In the genomic region with DNA sequence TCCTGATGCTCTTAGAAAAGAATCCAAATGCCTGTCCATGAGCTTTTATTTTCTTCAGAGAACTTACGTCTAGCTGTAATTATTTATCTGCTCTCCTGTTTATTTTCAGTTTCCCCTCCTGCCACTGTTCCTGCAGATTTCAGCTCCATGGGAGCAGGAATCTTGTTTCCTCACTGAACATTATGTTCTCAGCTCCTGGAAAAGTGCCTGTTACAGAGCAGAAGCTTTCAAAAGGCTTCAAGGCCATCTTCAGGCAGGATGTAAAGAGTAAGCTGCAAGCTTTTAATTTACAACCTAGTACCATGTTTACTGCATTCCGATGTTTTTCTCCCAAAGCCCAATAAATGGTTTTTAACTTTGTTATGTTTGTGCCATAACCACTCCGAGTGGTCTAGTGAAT, we compare ENCODE assay signal across 12 cellular contexts.
DNase-seq lines count a peak whose midpoint lies in the region; ATAC-seq, FAIRE-seq and TF ChIP-seq lines count a peak whose summit lies in the region.
"Had no signal": no experiment of that assay in that cellular context is flagged by ENCODE, and none has a peak within 500 bp of the region (broad histone marks: within the 10 kb centered on the region; RNA-seq: fewer than 3 reads in every experiment).

No MANE protein-coding gene starts in this region.

- H3K36me3 ChIP-seq in adipocyte (ENCODE audit: control insufficient read depth, insufficient read depth, low read length, severe bottlenecking) (no peaks in the 10 kb centered on the region), cardiac muscle cell (no peaks in the 10 kb centered on the region), small intestine (ENCODE audit: control insufficient read depth in 2 of 2, insufficient read depth in 2 of 2, low read length in 2 of 2) (no peaks in the 10 kb centered on the region)

- DNase-seq in AG08395 (ENCODE audit: low spot score) (peak; percentile 7), adipocyte (ENCODE audit: low read depth) (peak; percentile 71), cardiac muscle cell (ENCODE audit: low read depth in 1 of 2, low spot score in 1 of 2) (peak; percentile 8 to 76), osteocyte (ENCODE audit: extremely low spot score, unreplicated experiment) (no peak), kidney glomerular epithelial cell (lab: John Stamatoyannopoulos, UW) (no peak), small intestine (no peak)
- no peak for DNase-seq in activated CD4-positive, alpha-beta T cell treated with anti-CD3 and anti-CD28 coated beads for 36 hours
- DNase-seq: activated CD8-positive, alpha-beta T cell treated with anti-CD3 and anti-CD28 coated beads, Interleukin-2, amount 10 ng/mL, durations not matched to agents 7 days and 5 days; NCI-H1417 treated with DMSO at 0.1 percent for 48 hours had no signal

- peaks cover 17% of the 10 kb centered on the region for H3K4me1 Mint-ChIP-seq in osteocyte (ENCODE audit: unreplicated experiment)
- H3K4me1 Mint-ChIP-seq in activated CD4-positive, alpha-beta T cell treated with anti-CD3 and anti-CD28 coated beads for 36 hours: peaks cover 6% of the 10 kb centered on the region

- no peaks in the 10 kb centered on the region for H3K9me3 Mint-ChIP-seq in osteocyte (ENCODE audit: unreplicated experiment)
- H3K9me3 Mint-ChIP-seq in activated CD4-positive, alpha-beta T cell treated with anti-CD3 and anti-CD28 coated beads for 36 hours (ENCODE audit: low read depth): no peaks in the 10 kb centered on the region

- no peak for ATAC-seq in HG03025 (IDR thresholded peaks at IDR 0.05; ENCODE audit: low FRiP score, unreplicated experiment)
- no peak for ATAC-seq in activated CD4-positive, alpha-beta T cell treated with anti-CD3 and anti-CD28 coated beads for 36 hours
- ATAC-seq: activated CD8-positive, alpha-beta T cell treated with anti-CD3 and anti-CD28 coated beads, Interleukin-2, amount 10 ng/mL, durations not matched to agents 7 days and 5 days had no signal

- H3K4me1 ChIP-seq in adipocyte (ENCODE audit: control insufficient read depth, insufficient read depth, low read length): peaks cover 22% of the 10 kb centered on the region
- H3K4me1 ChIP-seq in cardiac muscle cell (ENCODE audit: low read depth): no peaks in the 10 kb centered on the region
- no peaks in the 10 kb centered on the region for H3K4me1 ChIP-seq in small intestine (ENCODE audit: control insufficient read depth in 2 of 2, insufficient read depth in 1 of 2, low read depth in 1 of 2, low read length in 1 of 2)

- peak overlapping the region; percentile 61 for H3K27ac Mint-ChIP-seq in osteocyte (ENCODE audit: unreplicated experiment)
- H3K27ac Mint-ChIP-seq in activated CD4-positive, alpha-beta T cell treated with anti-CD3 and anti-CD28 coated beads for 36 hours: no peak overlapping the region
- H3K27ac Mint-ChIP-seq: activated CD8-positive, alpha-beta T cell treated with anti-CD3 and anti-CD28 coated beads, Interleukin-2, amount 10 ng/mL, durations not matched to agents 7 days and 5 days had no signal

- FAIRE-seq in small intestine (lab: Jason Lieb, UNC): no peak

- CTCF ChIA-PET in activated CD4-positive, alpha-beta T cell treated with anti-CD3 and anti-CD28 coated beads for 36 hours (lab: Charles Lee): interaction anchor here (0.8 to 1.5 kb wide), 6 partner anchors 9 to 432 kb away, joined by 3 to 5 read pairs (median 4); no protein-coding TSS in a partner anchor

- POLR2A ChIA-PET in activated CD4-positive, alpha-beta T cell treated with anti-CD3 and anti-CD28 coated beads for 36 hours (lab: Charles Lee): no interaction called here

- no peaks in the 10 kb centered on the region for H3K27me3 Mint-ChIP-seq in osteocyte (ENCODE audit: unreplicated experiment)
- H3K27me3 Mint-ChIP-seq in activated CD4-positive, alpha-beta T cell treated with anti-CD3 and anti-CD28 coated beads for 36 hours: no peaks in the 10 kb centered on the region

- H3K36me3 Mint-ChIP-seq in osteocyte (ENCODE audit: unreplicated experiment): no peaks in the 10 kb centered on the region
- no peaks in the 10 kb centered on the region for H3K36me3 Mint-ChIP-seq in activated CD4-positive, alpha-beta T cell treated with anti-CD3 and anti-CD28 coated beads for 36 hours (ENCODE audit: low read depth)

- H3K9me3 ChIP-seq in adipocyte (ENCODE audit: control insufficient read depth, low read length) (no peaks in the 10 kb centered on the region), cardiac muscle cell (ENCODE audit: low read depth) (no peaks in the 10 kb centered on the region), small intestine (ENCODE audit: control insufficient read depth, low read depth) (no peaks in the 10 kb centered on the region)

- no peaks in the 10 kb centered on the region for H3K27me3 ChIP-seq in adipocyte (replicated peaks; ENCODE audit: control insufficient read depth, insufficient read depth, low read length)
- no peaks in the 10 kb centered on the region for H3K27me3 ChIP-seq in cardiac muscle cell
- H3K27me3 ChIP-seq in small intestine (ENCODE audit: control insufficient read depth in 2 of 2, insufficient read depth in 2 of 2, low read length in 2 of 2): no peaks in the 10 kb centered on the region

- H3K27ac ChIP-seq in cardiac muscle cell (no peak overlapping the region), small intestine (ENCODE audit: low read depth in 1 of 2, low read length in 1 of 2) (no peak overlapping the region)
- H3K27ac ChIP-seq: RWPE1 had no signal

- H3K9ac ChIP-seq in adipocyte (ENCODE audit: low read length): peak overlapping the region; percentile 79

- WGBS in small intestine, 3 donors: 55 to 69% (median 64%) methylated on average over 3 of the region's 3 CpGs

- intact Hi-C loops in activated CD4-positive, alpha-beta T cell treated with anti-CD3 and anti-CD28 coated beads for 36 hours (cut with DNase I, micrococcal nuclease): no loop called here

- H3K4me3 Mint-ChIP-seq in osteocyte (ENCODE audit: unreplicated experiment): no peak overlapping the region
- no peak overlapping the region for H3K4me3 Mint-ChIP-seq in activated CD4-positive, alpha-beta T cell treated with anti-CD3 and anti-CD28 coated beads for 36 hours
- H3K4me3 Mint-ChIP-seq: activated CD8-positive, alpha-beta T cell treated with anti-CD3 and anti-CD28 coated beads, Interleukin-2, amount 10 ng/mL, durations not matched to agents 7 days and 5 days; CD14-positive monocyte had no signal

- TF ChIP-seq CTCF in cardiac muscle cell (IDR thresholded peaks at IDR 0.05; ENCODE audit: low read depth, low read length): peak; percentile 12
- peak; percentile 30 for TF ChIP-seq CTCF in osteocyte (IDR thresholded peaks at IDR 0.05)

- H3K4me3 ChIP-seq in adipocyte (ENCODE audit: low read length) (peak overlapping the region; percentile 59), cardiac muscle cell (no peak overlapping the region), small intestine (ENCODE audit: low read depth in 1 of 2, low read length in 2 of 2) (no peak overlapping the region)

Comparison
In these comparisons a context has a peak if more than half of its experiments do, and no peak if none do; other contexts are left out.
1. DNase-seq: peak in AG08395 (single experiment), adipocyte (single experiment) and cardiac muscle cell (2 of 2); none in osteocyte (single experiment), kidney glomerular epithelial cell (single experiment), activated CD4-positive, alpha-beta T cell treated with anti-CD3 and anti-CD28 coated beads for 36 hours (single experiment) and small intestine (single experiment).